ENCODE assay signal across 26 cellular contexts in genomic region chrX:150360331-150360730, GRCh38. TPM values are rescaled to one million over a fixed set of nuclear protein-coding genes. Genes with fewer than 3 reads are reported as not detected.
A peak's percentile ranks its signal among the peaks of the same experiment; 100 is the strongest.
DNase-seq lines count a peak whose midpoint lies in the region; ATAC-seq and TF ChIP-seq lines count a peak whose summit lies in the region.
"Had no signal": no experiment of that assay in that cellular context is flagged by ENCODE, and none has a peak within 500 bp of the region (broad histone marks: within the 10 kb centered on the region; RNA-seq: fewer than 3 reads in every experiment).

No MANE protein-coding gene starts in this region.

- no peaks in the 10 kb centered on the region for H3K36me3 Mint-ChIP-seq in brain
- H3K36me3 Mint-ChIP-seq in stimulated activated effector memory CD8-positive, alpha-beta T cell treated with anti-CD3 and anti-CD28 coated beads, Interleukin-12 subunit alpha, Interleukin-12 subunit beta, amount 100 ng/mL, for 72 hours = no peaks in the 10 kb centered on the region
- H3K36me3 Mint-ChIP-seq: activated naive CD4-positive, alpha-beta T cell treated with anti-CD3 and anti-CD28 coated beads, Interleukin-2, amount 50 U/mL, for 72 hours had no signal

- no peaks in the 10 kb centered on the region for H3K36me3 ChIP-seq in right atrium auricular region
- H3K36me3 ChIP-seq: BE2C, left ventricle myocardium inferior, pancreas, upper lobe of left lung had no signal

- TF ChIP-seq CTCF in right atrium auricular region (IDR thresholded peaks at IDR 0.05) (no peak), brain (conservative IDR thresholded peaks at IDR 0.05) (no peak)

- intact Hi-C loops in Right ventricle myocardium superior (cut with DNase I) = no loop called here

- no peak overlapping the region for H3K4me3 ChIP-seq in right atrium auricular region
- H3K4me3 ChIP-seq: GM12878, pancreas, skin epidermis had no signal

- H3K4me3 Mint-ChIP-seq in brain = peak overlapping the region; percentile 17 to 90 (median 43)
- H3K4me3 Mint-ChIP-seq in stimulated activated effector memory CD8-positive, alpha-beta T cell treated with anti-CD3 and anti-CD28 coated beads, Interleukin-12 subunit alpha, Interleukin-12 subunit beta, amount 100 ng/mL, for 72 hours = peak overlapping the region; percentile 91

- no peaks in the 10 kb centered on the region for H3K9me3 ChIP-seq in right atrium auricular region
- H3K9me3 ChIP-seq: BE2C, left ventricle myocardium inferior, pancreas, upper lobe of left lung had no signal

- DNase-seq in right atrium auricular region (ENCODE audit: low spot score) (peak; percentile 21), Right ventricle myocardium superior (no peak), mesenteric fat pad (ENCODE audit: low spot score) (peak; percentile 47), NAMALWA (ENCODE audit: low spot score) (no peak)
- peak in 1 of 2 donors; percentile 30 for DNase-seq in stimulated activated effector memory CD8-positive, alpha-beta T cell treated with anti-CD3 and anti-CD28 coated beads, Interleukin-12 subunit alpha, Interleukin-12 subunit beta, amount 100 ng/mL, for 72 hours (ENCODE audit: low spot score in 2 of 2)
- DNase-seq: activated T-cell treated with anti-CD3 and anti-CD28 coated beads, Interleukin-2, amount 50 U/mL, for 4 hours; anterior cingulate cortex; BE2C; cortex of kidney; left ventricle myocardium inferior; NCI-H2081 treated with DMSO at 0.1 percent for 48 hours; NCI-H345; NCI-H69; pancreas; SHP77; upper lobe of left lung had no signal

- peaks cover 0 to 15% of the 10 kb centered on the region in 2 donors for H3K4me1 ChIP-seq in right atrium auricular region
- H3K4me1 ChIP-seq: BE2C, pancreas had no signal

- peaks cover 15% of the 10 kb centered on the region for H3K27me3 Mint-ChIP-seq in brain

- no peaks in the 10 kb centered on the region for H3K27me3 ChIP-seq in right atrium auricular region
- H3K27me3 ChIP-seq: pancreas had no signal

- no peak for ATAC-seq in Right ventricle myocardium superior (ENCODE audit: poor library complexity)
- no peak for ATAC-seq in stimulated activated effector memory CD8-positive, alpha-beta T cell treated with anti-CD3 and anti-CD28 coated beads, Interleukin-12 subunit alpha, Interleukin-12 subunit beta, amount 100 ng/mL, for 72 hours
- no peak for ATAC-seq in HG03097 (IDR thresholded peaks at IDR 0.05; ENCODE audit: low FRiP score, unreplicated experiment)
- no peak for ATAC-seq in HG02759 (IDR thresholded peaks at IDR 0.05; ENCODE audit: unreplicated experiment)
- ATAC-seq: activated T-cell treated with anti-CD3 and anti-CD28 coated beads, Interleukin-2, amount 50 U/mL, for 4 hours; esophagus mucosa; GM12878; HepG2; pancreas had no signal

- peaks cover 0 to 8% (median 3%) of the 10 kb centered on the region in 5 experiments for H3K9me3 Mint-ChIP-seq in brain
- H3K9me3 Mint-ChIP-seq in stimulated activated effector memory CD8-positive, alpha-beta T cell treated with anti-CD3 and anti-CD28 coated beads, Interleukin-12 subunit alpha, Interleukin-12 subunit beta, amount 100 ng/mL, for 72 hours = no peaks in the 10 kb centered on the region
- H3K9me3 Mint-ChIP-seq: activated naive CD4-positive, alpha-beta T cell treated with anti-CD3 and anti-CD28 coated beads, Interleukin-2, amount 50 U/mL, for 72 hours; activated T-cell treated with anti-CD3 and anti-CD28 coated beads, Interleukin-2, amount 50 U/mL, for 4 hours had no signal

- H3K27ac ChIP-seq in right atrium auricular region = no peak overlapping the region
- H3K27ac ChIP-seq: left ventricle myocardium inferior, pancreas, skin epidermis, upper lobe of left lung had no signal

- H3K27ac Mint-ChIP-seq in brain = no peak overlapping the region
- H3K27ac Mint-ChIP-seq in stimulated activated effector memory CD8-positive, alpha-beta T cell treated with anti-CD3 and anti-CD28 coated beads, Interleukin-12 subunit alpha, Interleukin-12 subunit beta, amount 100 ng/mL, for 72 hours = no peak overlapping the region
- H3K27ac Mint-ChIP-seq: activated CD4-positive, alpha-beta T cell treated with anti-CD3 and anti-CD28 coated beads for 36 hours; activated naive CD4-positive, alpha-beta T cell treated with anti-CD3 and anti-CD28 coated beads, Interleukin-2, amount 50 U/mL, for 72 hours; H9 had no signal

- H3K4me1 Mint-ChIP-seq in brain = no peaks in the 10 kb centered on the region
- peaks cover 28% of the 10 kb centered on the region for H3K4me1 Mint-ChIP-seq in stimulated activated effector memory CD8-positive, alpha-beta T cell treated with anti-CD3 and anti-CD28 coated beads, Interleukin-12 subunit alpha, Interleukin-12 subunit beta, amount 100 ng/mL, for 72 hours

RNA-seq across cellular contexts. Expression of gene MAMLD1, which starts 2.8 kb away (rescaled TPM):
- total RNA-seq in right atrium auricular region (1 to 10 TPM in 1 of 2 donors, under 1 TPM in 1; 0.56 to 3.3 TPM), Right ventricle myocardium superior (1.9 TPM), mesenteric fat pad (11.2 TPM)
- polyA plus RNA-seq in brain (ENCODE audit: insufficient read depth, low read depth, low replicate concordance) = 3.4 TPM
- total RNA-seq: GM12878, HepG2 had no signal
- polyA plus RNA-seq: HepG2 had no signal

Comparison
In these comparisons a context has a peak if more than half of its experiments do, and no peak if none do; other contexts are left out.
1. DNase-seq: peak in right atrium auricular region (single experiment) and mesenteric fat pad (single experiment); none in Right ventricle myocardium superior (single experiment) and NAMALWA (single experiment).